ENCODE assay signal across 8 cellular contexts in the genomic region with DNA sequence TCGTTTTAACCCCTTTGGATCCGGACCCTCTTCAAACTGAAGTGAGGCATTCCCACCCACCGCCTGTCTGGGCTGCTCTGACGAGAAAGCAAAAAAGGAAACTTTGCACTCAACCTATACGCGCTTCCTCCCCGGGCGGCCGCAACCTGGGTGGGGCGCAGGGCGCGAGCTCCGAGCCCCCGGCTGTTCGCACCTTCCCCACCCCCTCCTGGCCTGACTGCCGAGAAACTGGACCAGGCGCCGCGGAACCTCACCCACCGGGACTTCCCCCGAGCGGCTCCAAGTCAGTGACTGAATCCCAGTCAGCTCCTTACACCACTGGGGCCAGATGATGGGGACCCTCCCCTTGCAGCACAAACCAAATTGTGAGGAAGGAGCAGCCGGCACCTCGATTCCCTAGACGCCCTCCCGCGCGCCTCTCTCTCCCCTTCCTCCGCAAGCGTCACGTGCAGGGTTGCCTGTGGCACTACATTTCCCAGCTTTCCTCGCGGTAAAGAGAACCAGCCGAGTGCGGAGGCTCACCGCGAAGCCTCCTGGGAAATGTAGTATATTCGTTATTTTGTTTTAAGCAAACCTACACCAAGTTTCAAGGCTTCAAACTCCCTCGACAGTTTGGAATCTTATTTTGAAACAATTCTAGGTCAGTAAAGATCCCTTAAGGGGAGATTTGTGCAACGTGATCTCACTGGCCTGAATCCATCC. TPM values are rescaled to one million over a fixed set of nuclear protein-coding genes. Genes with fewer than 3 reads are reported as not detected.
DNase-seq lines count a peak whose midpoint lies in the region; ATAC-seq lines count a peak whose summit lies in the region.

A gene with protein sequence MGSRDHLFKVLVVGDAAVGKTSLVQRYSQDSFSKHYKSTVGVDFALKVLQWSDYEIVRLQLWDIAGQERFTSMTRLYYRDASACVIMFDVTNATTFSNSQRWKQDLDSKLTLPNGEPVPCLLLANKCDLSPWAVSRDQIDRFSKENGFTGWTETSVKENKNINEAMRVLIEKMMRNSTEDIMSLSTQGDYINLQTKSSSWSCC (minus strand): TSS at position 468 of the 702 bp plus-strand sequence. CDS start 526 bp downstream, outside the sequence.

- H3K36me3 Mint-ChIP-seq in activated CD4-positive, alpha-beta T cell treated with anti-CD3 and anti-CD28 coated beads, Interleukin-2, amount 10 ng/mL, durations not matched to agents 24 days and 14 days (ENCODE audit: low read depth): peaks cover 22% of the 10 kb centered on the region
- H3K36me3 Mint-ChIP-seq in dendritic cell treated with granulocyte-macrophage colony-stimulating factor and Interleukin-4, amounts not matched to agents 40 ng/mL and 50 ng/mL, for 4 days (ENCODE audit: low read depth): peaks cover 33% of the 10 kb centered on the region

- intact Hi-C loops in activated CD4-positive, alpha-beta T cell treated with anti-CD3 and anti-CD28 coated beads, Interleukin-2, amount 10 ng/mL, durations not matched to agents 24 days and 14 days (cut with micrococcal nuclease): loop anchor here (1.0 to 2.0 kb wide), 3 partner anchors 25 to 56 kb away; a partner anchor contains a TSS
- intact Hi-C loops in dendritic cell treated with granulocyte-macrophage colony-stimulating factor and Interleukin-4, amounts not matched to agents 40 ng/mL and 50 ng/mL, for 4 days (cut with micrococcal nuclease): loop anchor here (2.0 kb wide), 1 partner anchor 26 kb away; no protein-coding TSS in a partner anchor

- H3K4me3 Mint-ChIP-seq in activated CD4-positive, alpha-beta T cell treated with anti-CD3 and anti-CD28 coated beads, Interleukin-2, amount 10 ng/mL, durations not matched to agents 24 days and 14 days: peak within 1 kb of the TSS; percentile 96
- peak within 1 kb of the TSS; percentile 86 for H3K4me3 Mint-ChIP-seq in dendritic cell treated with granulocyte-macrophage colony-stimulating factor and Interleukin-4, amounts not matched to agents 40 ng/mL and 50 ng/mL, for 4 days

- H3K27me3 Mint-ChIP-seq in activated CD4-positive, alpha-beta T cell treated with anti-CD3 and anti-CD28 coated beads, Interleukin-2, amount 10 ng/mL, durations not matched to agents 24 days and 14 days: no peaks in the 10 kb centered on the region
- no peaks in the 10 kb centered on the region for H3K27me3 Mint-ChIP-seq in dendritic cell treated with granulocyte-macrophage colony-stimulating factor and Interleukin-4, amounts not matched to agents 40 ng/mL and 50 ng/mL, for 4 days

- peaks cover 51% of the 10 kb centered on the region for H3K4me1 Mint-ChIP-seq in activated CD4-positive, alpha-beta T cell treated with anti-CD3 and anti-CD28 coated beads, Interleukin-2, amount 10 ng/mL, durations not matched to agents 24 days and 14 days
- peaks cover 43% of the 10 kb centered on the region for H3K4me1 Mint-ChIP-seq in dendritic cell treated with granulocyte-macrophage colony-stimulating factor and Interleukin-4, amounts not matched to agents 40 ng/mL and 50 ng/mL, for 4 days (ENCODE audit: low read depth)

- no peaks in the 10 kb centered on the region for H3K9me3 Mint-ChIP-seq in activated CD4-positive, alpha-beta T cell treated with anti-CD3 and anti-CD28 coated beads, Interleukin-2, amount 10 ng/mL, durations not matched to agents 24 days and 14 days
- no peaks in the 10 kb centered on the region for H3K9me3 Mint-ChIP-seq in dendritic cell treated with granulocyte-macrophage colony-stimulating factor and Interleukin-4, amounts not matched to agents 40 ng/mL and 50 ng/mL, for 4 days

- peak within 1 kb of the TSS; percentile 95 for H3K27ac Mint-ChIP-seq in activated CD4-positive, alpha-beta T cell treated with anti-CD3 and anti-CD28 coated beads, Interleukin-2, amount 10 ng/mL, durations not matched to agents 24 days and 14 days
- H3K27ac Mint-ChIP-seq in dendritic cell treated with granulocyte-macrophage colony-stimulating factor and Interleukin-4, amounts not matched to agents 40 ng/mL and 50 ng/mL, for 4 days: peak within 1 kb of the TSS; percentile 89

- ATAC-seq in HG03439 (IDR thresholded peaks at IDR 0.05; ENCODE audit: unreplicated experiment) (peak; percentile 80), left lobe of liver (peak; percentile 99)

- DNase-seq in Ammon's horn (ENCODE audit: low spot score): peak; percentile 96
- DNase-seq in GM19238 (ENCODE audit: insufficient read length, low spot score): peak; percentile 74
- peak; percentile 15 for DNase-seq in NCI-H524 treated with DMSO at 0.1 percent for 48 hours (lab: John Stamatoyannopoulos, UW)
- DNase-seq in activated CD4-positive, alpha-beta T cell treated with anti-CD3 and anti-CD28 coated beads, Interleukin-2, amount 10 ng/mL, durations not matched to agents 24 days and 14 days: peak; percentile 96
- DNase-seq in left lobe of liver (ENCODE audit: low spot score): peak; percentile 84
- DNase-seq in stimulated activated CD4-positive, alpha-beta T cell treated with anti-CD3 and anti-CD28 coated beads, Interleukin-2, amount 100 ng/mL, for 24 hours: peak; percentile 80 to 81

RNA-seq across cellular contexts. Expression of the gene that starts here (rescaled TPM):
- total RNA-seq in activated CD4-positive, alpha-beta T cell treated with anti-CD3 and anti-CD28 coated beads, Interleukin-2, amount 10 ng/mL, durations not matched to agents 24 days and 14 days: 27.8 and 29.1 TPM in 2 replicates
- 20.7 TPM for total RNA-seq in left lobe of liver

Comparison
In these comparisons a context has a peak if more than half of its experiments do, and no peak if none do; other contexts are left out.
1. Peak in every context shown above with its lines: DNase-seq and ATAC-seq.
2. DNase-seq: peak in every context shown above with its lines; median percentile 96 in Ammon's horn; 96 in activated CD4-positive, alpha-beta T cell treated with anti-CD3 and anti-CD28 coated beads, Interleukin-2, amount 10 ng/mL, durations not matched to agents 24 days and 14 days; 84 in left lobe of liver; 80 in stimulated activated CD4-positive, alpha-beta T cell treated with anti-CD3 and anti-CD28 coated beads, Interleukin-2, amount 100 ng/mL, for 24 hours; 74 in GM19238; 15 in NCI-H524 treated with DMSO at 0.1 percent for 48 hours.